In genomic region chr14:91061309-91061887, GRCh38 we compare ENCODE assay signal across 1 cellular context.
A peak's percentile ranks its signal among the peaks of the same experiment; 100 is the strongest.
TF ChIP-seq lines count a peak whose summit lies in the region.

No MANE protein-coding gene starts in this region.

TF ChIP-seq in HEK293, 187 proteins besides CTCF, POLR2A, EP300 and RAD21 (continued from another document):
- TF ChIP-seq GLI4 (tag by site-specific recombination; IDR thresholded peaks at IDR 0.05), result no peak
- 0 out of 2 replicates have a peak, but pooled peaks have one; percentile 7 for TF ChIP-seq ZNF76 (tag by site-specific recombination; IDR thresholded peaks at IDR 0.05; ENCODE audit: borderline replicate concordance, low read depth)
- TF ChIP-seq TCF7L2 (IDR thresholded peaks at IDR 0.05; ENCODE audit: borderline replicate concordance, low read depth, low read length), result no peak
- peak; percentile 10; the same call in 1 of the 2 replicates for TF ChIP-seq ZXDB (tag by site-specific recombination; IDR thresholded peaks at IDR 0.05)
- TF ChIP-seq SCRT2 (tag by site-specific recombination; IDR thresholded peaks at IDR 0.05), result no peak
- TF ChIP-seq OSR2 (tag by site-specific recombination; IDR thresholded peaks at IDR 0.05), result no peak
- TF ChIP-seq WT1 (tag by site-specific recombination; IDR thresholded peaks at IDR 0.05), result 0 out of 2 replicates have a peak, but pooled peaks have one; percentile 17
- TF ChIP-seq ZBTB17 (tag by site-specific recombination; IDR thresholded peaks at IDR 0.05), result peak; percentile 86
- 0 out of 2 replicates have a peak, but pooled peaks have one; percentile 56 for TF ChIP-seq ZNF561 (tag by site-specific recombination; IDR thresholded peaks at IDR 0.05; ENCODE audit: borderline replicate concordance)
- no peak for TF ChIP-seq ZBTB44 (tag by site-specific recombination; IDR thresholded peaks at IDR 0.05)
